1 cellular context compared by ENCODE assay signal in the genomic region with DNA sequence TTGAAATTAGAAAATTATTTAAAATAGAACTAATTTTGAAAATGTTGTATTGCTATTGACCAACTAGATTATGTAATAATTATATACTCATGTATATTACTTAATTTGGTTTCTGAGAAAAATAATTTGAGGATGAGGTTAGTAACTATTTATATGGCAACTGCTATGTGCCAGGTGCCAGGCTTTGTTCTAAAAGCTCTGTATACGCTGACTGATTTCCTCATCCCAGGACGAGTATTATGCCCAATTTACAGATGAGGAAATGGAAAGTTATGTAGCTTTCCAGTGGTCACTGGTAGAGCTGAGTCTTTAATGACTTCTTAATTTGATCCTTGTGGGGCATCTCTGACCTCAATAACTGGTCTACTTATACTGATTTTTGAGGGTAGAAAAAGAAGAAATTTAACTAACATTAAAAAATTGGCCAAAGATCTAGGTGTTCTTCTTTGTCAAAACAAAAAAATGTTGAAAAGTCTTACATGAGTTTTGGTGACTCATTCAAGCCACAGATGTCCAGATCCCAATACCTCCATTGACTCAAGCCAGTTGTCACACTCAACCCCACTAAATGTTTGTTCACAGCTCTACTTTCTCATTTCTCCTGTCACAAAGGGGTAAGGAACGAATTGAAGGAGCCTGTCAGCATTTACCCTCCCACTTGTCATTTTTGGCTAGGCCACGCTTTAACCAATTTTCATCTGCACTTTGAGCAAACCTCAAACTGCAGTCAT.
TF ChIP-seq lines count a peak whose summit lies in the region.

No MANE protein-coding gene starts in this region.

TF ChIP-seq in K562, 482 proteins besides CTCF, POLR2A, EP300 and RAD21 (continued from another document):
- no peak for TF ChIP-seq STAT5A (IDR thresholded peaks at IDR 0.05; ENCODE audit: borderline replicate concordance, low read length)
- TF ChIP-seq RBM25 (IDR thresholded peaks at IDR 0.05; ENCODE audit: low read depth, low read length, severe bottlenecking), result peak; percentile 63
- no peak for TF ChIP-seq HIVEP1 (CRISPR knock-in tag; IDR thresholded peaks at IDR 0.05)
- TF ChIP-seq BCOR (IDR thresholded peaks at IDR 0.05), result 0 out of 2 replicates have a peak, but pooled peaks have one; percentile 41
- TF ChIP-seq ZBTB8A (IDR thresholded peaks at IDR 0.05; ENCODE audit: partially characterized antibody), result no peak
- TF ChIP-seq WHSC1 (IDR thresholded peaks at IDR 0.05; ENCODE audit: low read length), result no peak
- no peak for TF ChIP-seq STAT5B (CRISPR knock-in tag; IDR thresholded peaks at IDR 0.05)
- no peak for TF ChIP-seq ZNF239 (CRISPR knock-in tag; IDR thresholded peaks at IDR 0.05)
- TF ChIP-seq PHF21A (IDR thresholded peaks at IDR 0.05; ENCODE audit: borderline replicate concordance, low read depth), result no peak
- TF ChIP-seq, protein P1, sequence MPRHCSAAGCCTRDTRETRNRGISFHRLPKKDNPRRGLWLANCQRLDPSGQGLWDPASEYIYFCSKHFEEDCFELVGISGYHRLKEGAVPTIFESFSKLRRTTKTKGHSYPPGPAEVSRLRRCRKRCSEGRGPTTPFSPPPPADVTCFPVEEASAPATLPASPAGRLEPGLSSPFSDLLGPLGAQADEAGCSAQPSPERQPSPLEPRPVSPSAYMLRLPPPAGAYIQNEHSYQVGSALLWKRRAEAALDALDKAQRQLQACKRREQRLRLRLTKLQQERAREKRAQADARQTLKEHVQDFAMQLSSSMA (CRISPR knock-in tag; IDR thresholded peaks at IDR 0.05), result no peak
- no peak for TF ChIP-seq RBM14 (IDR thresholded peaks at IDR 0.05; ENCODE audit: borderline replicate concordance, insufficient read depth, low read depth, low read length)
- TF ChIP-seq NCOA1 (IDR thresholded peaks at IDR 0.05; ENCODE audit: low read depth), result no peak
- no peak; the same call in 1 of the 2 replicates for TF ChIP-seq JUND (IDR thresholded peaks at IDR 0.05; ENCODE audit: borderline replicate concordance, low read depth, low read length)
- TF ChIP-seq JUND (tag; IDR thresholded peaks at IDR 0.05; ENCODE audit: borderline replicate concordance, low read depth, low read length), result peak; percentile 36; the same call in 2 of the 3 replicates
- TF ChIP-seq SMARCB1 (IDR thresholded peaks at IDR 0.05; ENCODE audit: insufficient read length, low read depth), result no peak
- TF ChIP-seq PHB2 (IDR thresholded peaks at IDR 0.05; ENCODE audit: low read depth), result no peak
- TF ChIP-seq RFX5 (IDR thresholded peaks at IDR 0.05; ENCODE audit: low read depth, low read length), result no peak
- TF ChIP-seq YBX1 (IDR thresholded peaks at IDR 0.05), result no peak
- no peak for TF ChIP-seq RBM22 (IDR thresholded peaks at IDR 0.05; ENCODE audit: low read depth, low read length, poor library complexity, severe bottlenecking)
- TF ChIP-seq NFYB (IDR thresholded peaks at IDR 0.05; ENCODE audit: extremely low read depth, insufficient read length), result no peak
- TF ChIP-seq, protein P2, sequence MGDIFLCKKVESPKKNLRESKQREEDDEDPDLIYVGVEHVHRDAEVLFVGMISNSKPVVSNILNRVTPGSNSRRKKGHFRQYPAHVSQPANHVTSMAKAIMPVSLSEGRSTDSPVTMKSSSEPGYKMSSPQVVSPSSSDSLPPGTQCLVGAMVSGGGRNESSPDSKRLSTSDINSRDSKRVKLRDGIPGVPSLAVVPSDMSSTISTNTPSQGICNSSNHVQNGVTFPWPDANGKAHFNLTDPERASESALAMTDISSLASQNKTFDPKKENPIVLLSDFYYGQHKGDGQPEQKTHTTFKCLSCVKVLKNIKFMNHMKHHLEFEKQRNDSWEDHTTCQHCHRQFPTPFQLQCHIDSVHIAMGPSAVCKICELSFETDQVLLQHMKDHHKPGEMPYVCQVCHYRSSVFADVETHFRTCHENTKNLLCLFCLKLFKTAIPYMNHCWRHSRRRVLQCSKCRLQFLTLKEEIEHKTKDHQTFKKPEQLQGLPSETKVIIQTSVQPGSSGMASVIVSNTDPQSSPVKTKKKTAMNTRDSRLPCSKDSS (IDR thresholded peaks at IDR 0.05; ENCODE audit: low read depth, partially characterized antibody), result no peak
- TF ChIP-seq EWSR1 (IDR thresholded peaks at IDR 0.05; ENCODE audit: borderline replicate concordance, low read depth, partially characterized antibody), result no peak
- TF ChIP-seq, protein P3, sequence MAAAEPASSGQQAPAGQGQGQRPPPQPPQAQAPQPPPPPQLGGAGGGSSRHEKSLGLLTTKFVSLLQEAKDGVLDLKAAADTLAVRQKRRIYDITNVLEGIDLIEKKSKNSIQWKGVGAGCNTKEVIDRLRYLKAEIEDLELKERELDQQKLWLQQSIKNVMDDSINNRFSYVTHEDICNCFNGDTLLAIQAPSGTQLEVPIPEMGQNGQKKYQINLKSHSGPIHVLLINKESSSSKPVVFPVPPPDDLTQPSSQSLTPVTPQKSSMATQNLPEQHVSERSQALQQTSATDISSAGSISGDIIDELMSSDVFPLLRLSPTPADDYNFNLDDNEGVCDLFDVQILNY (CRISPR knock-in tag; IDR thresholded peaks at IDR 0.05), result no peak
- TF ChIP-seq, protein P4, sequence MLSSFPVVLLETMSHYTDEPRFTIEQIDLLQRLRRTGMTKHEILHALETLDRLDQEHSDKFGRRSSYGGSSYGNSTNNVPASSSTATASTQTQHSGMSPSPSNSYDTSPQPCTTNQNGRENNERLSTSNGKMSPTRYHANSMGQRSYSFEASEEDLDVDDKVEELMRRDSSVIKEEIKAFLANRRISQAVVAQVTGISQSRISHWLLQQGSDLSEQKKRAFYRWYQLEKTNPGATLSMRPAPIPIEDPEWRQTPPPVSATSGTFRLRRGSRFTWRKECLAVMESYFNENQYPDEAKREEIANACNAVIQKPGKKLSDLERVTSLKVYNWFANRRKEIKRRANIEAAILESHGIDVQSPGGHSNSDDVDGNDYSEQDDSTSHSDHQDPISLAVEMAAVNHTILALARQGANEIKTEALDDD (IDR thresholded peaks at IDR 0.05), result no peak
